Comparison of ENCODE assay signal across 10 cellular contexts in the genomic region with DNA sequence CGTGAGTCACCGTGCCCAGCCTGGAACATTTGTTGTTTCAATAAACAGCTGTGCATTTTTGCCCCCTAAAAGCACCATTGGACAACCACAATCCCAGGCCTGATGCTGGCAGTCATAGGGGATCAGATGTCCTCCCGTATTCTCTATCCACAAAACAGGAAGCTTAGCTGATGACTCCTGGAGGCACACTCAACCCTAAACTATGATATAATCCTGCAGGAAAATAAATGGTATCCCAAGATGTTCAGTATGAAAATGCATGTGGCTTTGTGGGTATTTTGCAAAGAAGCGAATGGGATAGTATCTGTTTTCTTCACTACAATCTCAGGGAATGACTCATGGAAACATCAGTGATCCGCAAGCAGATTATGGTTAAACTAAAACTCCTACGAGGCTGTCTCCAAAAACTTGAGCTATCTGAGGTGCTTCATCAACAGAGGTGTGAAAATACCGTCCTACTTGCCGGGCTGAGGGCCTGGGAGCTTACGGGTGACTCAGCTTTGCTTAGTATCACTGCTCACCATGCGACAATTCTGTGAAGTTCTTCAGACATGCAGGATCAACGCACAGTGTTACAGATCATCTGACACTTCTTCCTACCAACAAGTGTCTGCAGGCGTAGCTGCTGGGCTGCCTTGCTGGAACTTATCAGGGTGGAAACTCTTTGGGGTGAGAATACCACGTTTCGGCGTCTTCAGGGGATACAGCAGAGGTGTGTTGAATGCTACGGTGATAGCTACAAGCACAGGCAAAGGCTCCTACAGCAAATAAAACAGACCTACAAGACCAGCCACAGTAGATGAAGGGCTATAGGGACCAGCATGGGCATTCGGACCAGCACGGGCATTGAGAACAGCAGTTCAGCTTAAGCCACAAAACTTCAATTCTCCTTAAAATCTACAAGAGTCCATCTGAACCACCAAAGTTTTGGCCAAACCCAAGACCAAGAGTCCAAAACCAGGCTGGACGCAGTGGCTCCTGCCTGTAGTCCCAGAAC.
DNase-seq lines count a peak whose midpoint lies in the region; ATAC-seq and TF ChIP-seq lines count a peak whose summit lies in the region.
"Had no signal": no experiment of that assay in that cellular context is flagged by ENCODE, and none has a peak within 500 bp of the region (broad histone marks: within the 10 kb centered on the region; RNA-seq: fewer than 3 reads in every experiment).

No MANE protein-coding gene starts in this region.

- no peak overlapping the region for H4K8ac ChIP-seq in mesenchymal stem cell (ENCODE audit: low read length)

- peak overlapping the region; percentile 37 for H3K4me2 ChIP-seq in mesenchymal stem cell (ENCODE audit: low read length, poor library complexity, severe bottlenecking)

- no peaks in the 10 kb centered on the region for H3K27me3 ChIP-seq in mesenchymal stem cell (ENCODE audit: control insufficient read depth in 1 of 2, insufficient read depth in 1 of 2, low read length in 2 of 2)
- H3K27me3 ChIP-seq in testis = no peaks in the 10 kb centered on the region
- no peaks in the 10 kb centered on the region for H3K27me3 ChIP-seq in right lobe of liver

- H2BK5ac ChIP-seq in mesenchymal stem cell (ENCODE audit: low read depth, low read length, poor library complexity, severe bottlenecking) = no peak overlapping the region

- peak; percentile 79 for DNase-seq in AG08396 (ENCODE audit: low spot score)
- DNase-seq in HFF-Myc (ENCODE audit: extremely low read depth, low read depth) = peak; percentile 92
- DNase-seq in dermis blood vessel endothelial cell = peak; percentile 53
- DNase-seq in mesenchymal stem cell = peak; percentile 96
- DNase-seq in testis = no peak
- DNase-seq in NCI-H446 treated with DMSO at 0.1 percent for 48 hours (lab: John Stamatoyannopoulos, UW) = no peak
- no peak for DNase-seq in right lobe of liver
- DNase-seq: activated CD8-positive, alpha-beta memory T cell treated with anti-CD3 and anti-CD28 coated beads, Interleukin-2, amount 10 ng/mL, durations not matched to agents 7 days and 5 days; effector memory CD4-positive, alpha-beta T cell had no signal

- peaks cover 0 to 6% of the 10 kb centered on the region in 2 experiments for H3K36me3 ChIP-seq in mesenchymal stem cell (ENCODE audit: control insufficient read depth in 1 of 2, insufficient read depth in 2 of 2, low read depth in 1 of 2, low read length in 2 of 2)
- H3K36me3 ChIP-seq in testis (ENCODE audit: low read depth, missing control alignments) = no peaks in the 10 kb centered on the region
- H3K36me3 ChIP-seq in right lobe of liver = no peaks in the 10 kb centered on the region

- H3K4ac ChIP-seq in mesenchymal stem cell (ENCODE audit: low read depth in 1 of 2, low read length in 2 of 2) = no peak overlapping the region

- ATAC-seq in GM19467 (IDR thresholded peaks at IDR 0.05; ENCODE audit: unreplicated experiment) = no peak
- no peak for ATAC-seq in right lobe of liver
- ATAC-seq: activated CD8-positive, alpha-beta memory T cell treated with anti-CD3 and anti-CD28 coated beads, Interleukin-2, amount 10 ng/mL, durations not matched to agents 7 days and 5 days had no signal

- 36% methylated on average over 17 of the region's 19 CpGs for WGBS in mesenchymal stem cell
- WGBS in testis, 2 donors = 89% methylated on average over 11 to 19 of the region's 19 CpGs
- 86% methylated on average over 8 of the region's 19 CpGs for WGBS in right lobe of liver (ENCODE audit: insufficient coverage, low coverage, low lambda C conversion rate, missing lambda C conversion rate)

- H3K4me3 ChIP-seq in HFF-Myc (replicated peaks; ENCODE audit: low read depth, low read length) (no peak overlapping the region), mesenchymal stem cell (ENCODE audit: insufficient read depth in 1 of 2, low read depth in 1 of 2, low read length in 2 of 2) (no peak overlapping the region), testis (no peak overlapping the region), right lobe of liver (no peak overlapping the region)

- H3K27ac ChIP-seq in mesenchymal stem cell (ENCODE audit: low read length, poor library complexity, severe bottlenecking) = peak overlapping the region; percentile 90
- no peak overlapping the region for H3K27ac ChIP-seq in testis
- no peak overlapping the region for H3K27ac ChIP-seq in right lobe of liver

- intact Hi-C loops in testis (cut with DNase I; ENCODE audit: low total_unique reads) = no loop called here
- intact Hi-C loops in right lobe of liver (cut with DNase I) = no loop called here

- H3K9me3 ChIP-seq in mesenchymal stem cell (ENCODE audit: control insufficient read depth, low read length) (no peaks in the 10 kb centered on the region), testis (no peaks in the 10 kb centered on the region), right lobe of liver (no peaks in the 10 kb centered on the region)

- H3K18ac ChIP-seq in mesenchymal stem cell (ENCODE audit: low read depth in 1 of 2, low read length in 2 of 2) = peak overlapping the region in 1 of 2 experiments; percentile 68

- no peak overlapping the region for H3K9ac ChIP-seq in mesenchymal stem cell (ENCODE audit: low read length)

- peak overlapping the region; percentile 33 for H2AK5ac ChIP-seq in mesenchymal stem cell (ENCODE audit: low read length, severe bottlenecking)

- peaks cover 20% of the 10 kb centered on the region for H3K79me1 ChIP-seq in mesenchymal stem cell (replicated peaks; ENCODE audit: low read length, poor library complexity, severe bottlenecking)

- TF ChIP-seq POLR2A in testis (IDR thresholded peaks at IDR 0.05) (no peak), right lobe of liver (IDR thresholded peaks at IDR 0.05) (no peak)

- H3K23ac ChIP-seq in mesenchymal stem cell (ENCODE audit: low read length in 2 of 2) = no peak overlapping the region

- no peak overlapping the region for H3K14ac ChIP-seq in mesenchymal stem cell (ENCODE audit: low read length in 2 of 2)

- H2AFZ ChIP-seq in mesenchymal stem cell (ENCODE audit: low read depth, low read length) = no peak overlapping the region

- H2BK12ac ChIP-seq in mesenchymal stem cell (ENCODE audit: low read length in 2 of 2) = peak overlapping the region in 1 of 2 experiments; percentile 47

- peaks cover 15% of the 10 kb centered on the region for H3K4me1 ChIP-seq in mesenchymal stem cell (ENCODE audit: control insufficient read depth, insufficient read depth, low read depth, low read length)
- no peaks in the 10 kb centered on the region for H3K4me1 ChIP-seq in testis
- H3K4me1 ChIP-seq in right lobe of liver = no peaks in the 10 kb centered on the region

- H4K91ac ChIP-seq in mesenchymal stem cell (ENCODE audit: low read length) = no peak overlapping the region

- H2BK15ac ChIP-seq in mesenchymal stem cell (ENCODE audit: low read depth, poor library complexity, severe bottlenecking) = no peak overlapping the region

- TF ChIP-seq CTCF in HFF-Myc (IDR thresholded peaks at IDR 0.05; ENCODE audit: low read depth, low read length, missing control alignments) = no peak
- no peak for TF ChIP-seq CTCF in testis (IDR thresholded peaks at IDR 0.05)
- TF ChIP-seq CTCF in right lobe of liver (IDR thresholded peaks at IDR 0.05) = no peak

- H2BK120ac ChIP-seq in mesenchymal stem cell (ENCODE audit: low read depth, low read length) = no peak overlapping the region

Comparison
In these comparisons a context has a peak if more than half of its experiments do, and no peak if none do; other contexts are left out.
1. DNase-seq: peak in AG08396 (single experiment), HFF-Myc (single experiment), dermis blood vessel endothelial cell (single experiment) and mesenchymal stem cell (single experiment); none in testis (single experiment), NCI-H446 treated with DMSO at 0.1 percent for 48 hours (single experiment) and right lobe of liver (0 of 3).